18 cellular contexts compared by ENCODE assay signal in the genomic region with DNA sequence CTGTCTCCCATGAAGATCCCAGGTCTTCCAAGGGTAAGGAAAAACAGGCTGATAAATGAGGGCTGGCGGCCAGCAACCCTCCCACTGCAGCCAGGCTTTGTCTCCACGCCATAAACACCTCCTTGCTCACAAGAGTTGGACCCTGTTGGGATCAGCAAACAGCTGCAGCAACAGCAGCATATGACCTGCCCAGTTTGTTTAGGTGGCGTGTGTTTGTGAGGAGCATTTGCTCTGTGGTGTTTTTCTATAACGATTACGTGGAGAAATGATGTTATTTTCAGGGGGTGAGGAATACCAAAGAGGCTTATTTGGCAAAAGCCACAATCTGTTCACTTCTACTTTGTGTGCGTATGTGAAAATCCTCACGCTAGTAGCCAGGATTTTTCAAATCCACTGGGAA. TPM values are rescaled to one million over a fixed set of nuclear protein-coding genes. Genes with fewer than 3 reads are reported as not detected.
DNase-seq lines count a peak whose midpoint lies in the region; ATAC-seq and TF ChIP-seq lines count a peak whose summit lies in the region.
"Had no signal": no experiment of that assay in that cellular context is flagged by ENCODE, and none has a peak within 500 bp of the region (broad histone marks: within the 10 kb centered on the region; RNA-seq: fewer than 3 reads in every experiment).

No MANE protein-coding gene starts in this region.

- peaks cover 99% of the 10 kb centered on the region for H3K4me1 ChIP-seq in DOHH2 (ENCODE audit: control insufficient read depth, low read length)

- H3K27me3 Mint-ChIP-seq in brain (peaks cover 4% of the 10 kb centered on the region), nephron progenitor cell (ENCODE audit: low read depth, poor library complexity) (no peaks in the 10 kb centered on the region)
- H3K27me3 Mint-ChIP-seq: activated naive CD8-positive, alpha-beta T cell treated with anti-CD3 and anti-CD28 coated beads, Interleukin-2, amount 50 U/mL, for 24 hours; CD4-positive, CD25-positive, alpha-beta regulatory T cell had no signal

- H3K4me3 ChIP-seq in DOHH2 (ENCODE audit: low read length), result peak overlapping the region; percentile 67
- H3K4me3 ChIP-seq: lower lobe of right lung, transverse colon had no signal

- peak overlapping the region in 1 of 5 experiments; percentile 11 for H3K4me3 Mint-ChIP-seq in brain
- peak overlapping the region; percentile 42 for H3K4me3 Mint-ChIP-seq in nephron progenitor cell
- H3K4me3 Mint-ChIP-seq: activated CD8-positive, alpha-beta T cell treated with anti-CD3 and anti-CD28 coated beads, Interleukin-2, amount 10 ng/mL, durations not matched to agents 7 days and 5 days; activated naive CD8-positive, alpha-beta T cell treated with anti-CD3 and anti-CD28 coated beads, Interleukin-2, amount 50 U/mL, for 24 hours; activated T-helper 1 cell treated with anti-CD3 and anti-CD28 coated beads, Interleukin-12 subunit alpha, Interleukin-12 subunit beta, Interleukin-2, Interleukin-4 antibody, amounts not matched to agents 30 ng/mL and 10 ng/mL and 1 ng/mL, durations not matched to agents 14 hours and 24 hours and 36 hours; CD4-positive, CD25-positive, alpha-beta regulatory T cell; natural killer cell had no signal

- no peaks in the 10 kb centered on the region for H3K9me3 ChIP-seq in DOHH2 (ENCODE audit: control insufficient read depth, insufficient read depth, low read length)
- H3K9me3 ChIP-seq: lower lobe of right lung, transverse colon had no signal

- H3F3A ChIP-seq in DOHH2 (ENCODE audit: control insufficient read depth, insufficient read depth), result peaks cover 64% of the 10 kb centered on the region

- H3K27me3 ChIP-seq in DOHH2 (ENCODE audit: control insufficient read depth, low read length), result no peaks in the 10 kb centered on the region
- H3K27me3 ChIP-seq: transverse colon had no signal

- peaks cover 24% of the 10 kb centered on the region for H3K4me1 Mint-ChIP-seq in brain
- H3K4me1 Mint-ChIP-seq in nephron progenitor cell, result peaks cover 22% of the 10 kb centered on the region

- peaks cover 0 to 4% (median 0%) of the 10 kb centered on the region in 5 experiments for H3K9me3 Mint-ChIP-seq in brain
- peaks cover 12% of the 10 kb centered on the region for H3K9me3 Mint-ChIP-seq in nephron progenitor cell
- H3K9me3 Mint-ChIP-seq: activated naive CD8-positive, alpha-beta T cell treated with anti-CD3 and anti-CD28 coated beads, Interleukin-2, amount 50 U/mL, for 24 hours; activated T-helper 1 cell treated with anti-CD3 and anti-CD28 coated beads, Interleukin-12 subunit alpha, Interleukin-12 subunit beta, Interleukin-2, Interleukin-4 antibody, amounts not matched to agents 30 ng/mL and 10 ng/mL and 1 ng/mL, durations not matched to agents 14 hours and 24 hours and 36 hours; CD4-positive, CD25-positive, alpha-beta regulatory T cell; natural killer cell had no signal

- H4K20me1 ChIP-seq in DOHH2 (ENCODE audit: control insufficient read depth, insufficient read depth, low read depth, low read length), result no peaks in the 10 kb centered on the region

- H3K4me2 ChIP-seq in DOHH2 (ENCODE audit: low read length), result peak overlapping the region; percentile 74

- peaks cover 100% of the 10 kb centered on the region for H3K79me2 ChIP-seq in DOHH2 (ENCODE audit: control insufficient read depth, low read length)

- H3K9me2 ChIP-seq in DOHH2 (replicated peaks; ENCODE audit: control insufficient read depth, low read length), result no peaks in the 10 kb centered on the region

- H3K27ac Mint-ChIP-seq in brain (peak overlapping the region in 4 of 5 experiments; percentile 12 to 78 (median 54)), nephron progenitor cell (peak overlapping the region; percentile 97)
- H3K27ac Mint-ChIP-seq: activated CD8-positive, alpha-beta T cell treated with anti-CD3 and anti-CD28 coated beads, Interleukin-2, amount 10 ng/mL, durations not matched to agents 7 days and 5 days; activated naive CD8-positive, alpha-beta T cell treated with anti-CD3 and anti-CD28 coated beads, Interleukin-2, amount 50 U/mL, for 24 hours; activated T-helper 1 cell treated with anti-CD3 and anti-CD28 coated beads, Interleukin-12 subunit alpha, Interleukin-12 subunit beta, Interleukin-2, Interleukin-4 antibody, amounts not matched to agents 30 ng/mL and 10 ng/mL and 1 ng/mL, durations not matched to agents 14 hours and 24 hours and 36 hours had no signal

- H3K36me3 Mint-ChIP-seq in brain, result no peaks in the 10 kb centered on the region
- peaks cover 10% of the 10 kb centered on the region for H3K36me3 Mint-ChIP-seq in nephron progenitor cell (ENCODE audit: low read depth)
- H3K36me3 Mint-ChIP-seq: natural killer cell had no signal

- no peak for TF ChIP-seq CTCF in DOHH2 (IDR thresholded peaks at IDR 0.05; ENCODE audit: low read depth, low read length, poor library complexity, severe bottlenecking)
- no peak for TF ChIP-seq CTCF in brain (conservative IDR thresholded peaks at IDR 0.05)
- no peak for TF ChIP-seq CTCF in nephron progenitor cell (IDR thresholded peaks at IDR 0.05)

- peak overlapping the region; percentile 100 for H3K27ac ChIP-seq in DOHH2 (ENCODE audit: low read depth, low read length)
- H3K27ac ChIP-seq: lower lobe of right lung, transverse colon had no signal

- peaks cover 94% of the 10 kb centered on the region for H3K36me3 ChIP-seq in DOHH2 (ENCODE audit: control insufficient read depth, low read length)
- H3K36me3 ChIP-seq: lower lobe of right lung, transverse colon had no signal

- DNase-seq in NCI-H446 treated with DMSO at 0.1 percent for 48 hours (lab: John Stamatoyannopoulos, UW) (peak; percentile 12), nephron progenitor cell (no peak), NCI-H226 (no peak)
- no peak for DNase-seq in stimulated activated naive CD4-positive, alpha-beta T cell treated with Interleukin-2 at 50 U/mL for 16 hours (lab: John Stamatoyannopoulos, UW)
- DNase-seq in stimulated activated naive CD8-positive, alpha-beta T cell treated with anti-CD3 and anti-CD28 coated beads, Interleukin-15, Interleukin-2, amounts not matched to agents 100 U/mL and 50 U/mL, for 24 hours, result no peak
- DNase-seq: activated CD8-positive, alpha-beta T cell treated with anti-CD3 and anti-CD28 coated beads, Interleukin-2, amount 10 ng/mL, durations not matched to agents 7 days and 5 days; activated naive CD8-positive, alpha-beta T cell treated with anti-CD3 and anti-CD28 coated beads, Interleukin-2, amount 50 U/mL, for 24 hours; CD4-positive, CD25-positive, alpha-beta regulatory T cell; lower lobe of right lung; MM.1S; natural killer cell; stimulated activated CD4-positive, alpha-beta T cell treated with anti-CD3 and anti-CD28 coated beads, Interleukin-2, amount 100 ng/mL, for 48 hours; SW 1271; transverse colon had no signal

- ATAC-seq in stimulated activated naive CD8-positive, alpha-beta T cell treated with anti-CD3 and anti-CD28 coated beads, Interleukin-15, Interleukin-2, amounts not matched to agents 100 U/mL and 50 U/mL, for 24 hours, result no peak
- ATAC-seq in HG03354 (IDR thresholded peaks at IDR 0.05; ENCODE audit: poor library complexity, severe bottlenecking, unreplicated experiment), result no peak
- ATAC-seq: activated CD8-positive, alpha-beta T cell treated with anti-CD3 and anti-CD28 coated beads, Interleukin-2, amount 10 ng/mL, durations not matched to agents 7 days and 5 days; activated naive CD8-positive, alpha-beta T cell treated with anti-CD3 and anti-CD28 coated beads, Interleukin-2, amount 50 U/mL, for 24 hours; lower lobe of right lung; natural killer cell had no signal

RNA-seq across cellular contexts. Expression of gene RFTN1, which starts 58.5 kb away (rescaled TPM):
- 15.1 TPM for polyA plus RNA-seq in brain (ENCODE audit: insufficient read depth, low read depth, low replicate concordance)
